Comparison of ENCODE assay signal across 3 cellular contexts in the genomic region with DNA sequence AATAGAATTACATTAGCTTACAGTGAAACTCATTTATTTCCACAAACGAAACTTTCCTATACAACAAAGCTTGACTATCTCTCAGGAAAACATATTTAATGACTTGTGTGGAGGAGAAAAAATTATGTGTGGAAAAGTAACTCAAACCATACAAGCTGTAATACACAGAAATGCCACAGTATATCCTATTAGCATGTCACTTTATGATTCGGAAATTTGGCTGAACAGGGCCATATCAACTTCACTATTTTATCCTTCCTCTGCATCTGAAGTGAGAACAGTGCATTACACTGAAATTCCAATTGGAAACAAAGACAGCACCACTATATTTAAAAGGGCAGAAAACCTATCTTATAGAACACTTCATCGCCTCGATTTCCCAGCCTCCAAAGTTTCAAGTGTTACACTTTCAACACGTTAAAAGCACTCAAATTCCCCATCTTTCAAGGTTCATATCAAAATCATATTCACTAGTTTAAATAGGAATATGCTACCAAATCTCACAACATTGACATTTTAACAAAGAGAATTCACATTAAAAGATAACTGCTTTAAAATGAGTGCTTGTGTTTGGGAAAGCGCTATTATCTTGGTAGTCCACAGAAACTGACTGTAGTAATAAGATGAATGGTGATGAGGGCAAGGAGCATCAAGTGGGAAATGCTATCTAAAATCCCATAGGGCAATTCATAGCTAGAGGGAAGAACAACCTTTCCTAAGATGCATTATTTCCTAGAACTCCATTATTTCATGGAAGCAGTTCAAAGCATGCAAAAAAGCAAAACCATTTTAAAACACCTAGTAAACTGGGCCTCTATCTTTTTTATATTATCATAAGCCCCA.
TF ChIP-seq lines count a peak whose summit lies in the region.

No MANE protein-coding gene starts in this region.

TF ChIP-seq in SK-N-SH, 30 proteins besides CTCF, POLR2A, EP300 and RAD21:
- TF ChIP-seq TAF1 (IDR thresholded peaks at IDR 0.05; ENCODE audit: borderline replicate concordance, low read depth, low read length) (no peak), JUND (IDR thresholded peaks at IDR 0.05) (no peak), EZH2phosphoT487 (IDR thresholded peaks at IDR 0.05; ENCODE audit: borderline replicate concordance, low read depth) (no peak), TCF12 (IDR thresholded peaks at IDR 0.05) (no peak), TEAD4 (IDR thresholded peaks at IDR 0.05; ENCODE audit: borderline replicate concordance, insufficient read depth) (no peak), MEF2A (IDR thresholded peaks at IDR 0.05; ENCODE audit: borderline replicate concordance, low read depth) (no peak), YY1 (IDR thresholded peaks at IDR 0.05; ENCODE audit: low read depth) (no peak), NRF1 (IDR thresholded peaks at IDR 0.05; ENCODE audit: low read depth, low read length) (no peak), CHD2 (IDR thresholded peaks at IDR 0.05; ENCODE audit: low read length, partially characterized antibody) (no peak), FOXJ3 (CRISPR knock-in tag; IDR thresholded peaks at IDR 0.05) (no peak)
- TF ChIP-seq, protein P1, sequence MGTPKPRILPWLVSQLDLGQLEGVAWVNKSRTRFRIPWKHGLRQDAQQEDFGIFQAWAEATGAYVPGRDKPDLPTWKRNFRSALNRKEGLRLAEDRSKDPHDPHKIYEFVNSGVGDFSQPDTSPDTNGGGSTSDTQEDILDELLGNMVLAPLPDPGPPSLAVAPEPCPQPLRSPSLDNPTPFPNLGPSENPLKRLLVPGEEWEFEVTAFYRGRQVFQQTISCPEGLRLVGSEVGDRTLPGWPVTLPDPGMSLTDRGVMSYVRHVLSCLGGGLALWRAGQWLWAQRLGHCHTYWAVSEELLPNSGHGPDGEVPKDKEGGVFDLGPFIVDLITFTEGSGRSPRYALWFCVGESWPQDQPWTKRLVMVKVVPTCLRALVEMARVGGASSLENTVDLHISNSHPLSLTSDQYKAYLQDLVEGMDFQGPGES (IDR thresholded peaks at IDR 0.05; ENCODE audit: low read depth, low read length): no peak
- TF ChIP-seq, protein P2, sequence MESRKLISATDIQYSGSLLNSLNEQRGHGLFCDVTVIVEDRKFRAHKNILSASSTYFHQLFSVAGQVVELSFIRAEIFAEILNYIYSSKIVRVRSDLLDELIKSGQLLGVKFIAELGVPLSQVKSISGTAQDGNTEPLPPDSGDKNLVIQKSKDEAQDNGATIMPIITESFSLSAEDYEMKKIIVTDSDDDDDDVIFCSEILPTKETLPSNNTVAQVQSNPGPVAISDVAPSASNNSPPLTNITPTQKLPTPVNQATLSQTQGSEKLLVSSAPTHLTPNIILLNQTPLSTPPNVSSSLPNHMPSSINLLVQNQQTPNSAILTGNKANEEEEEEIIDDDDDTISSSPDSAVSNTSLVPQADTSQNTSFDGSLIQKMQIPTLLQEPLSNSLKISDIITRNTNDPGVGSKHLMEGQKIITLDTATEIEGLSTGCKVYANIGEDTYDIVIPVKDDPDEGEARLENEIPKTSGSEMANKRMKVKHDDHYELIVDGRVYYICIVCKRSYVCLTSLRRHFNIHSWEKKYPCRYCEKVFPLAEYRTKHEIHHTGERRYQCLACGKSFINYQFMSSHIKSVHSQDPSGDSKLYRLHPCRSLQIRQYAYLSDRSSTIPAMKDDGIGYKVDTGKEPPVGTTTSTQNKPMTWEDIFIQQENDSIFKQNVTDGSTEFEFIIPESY (IDR thresholded peaks at IDR 0.05; ENCODE audit: borderline replicate concordance, low read depth): no peak
- TF ChIP-seq, protein P3, sequence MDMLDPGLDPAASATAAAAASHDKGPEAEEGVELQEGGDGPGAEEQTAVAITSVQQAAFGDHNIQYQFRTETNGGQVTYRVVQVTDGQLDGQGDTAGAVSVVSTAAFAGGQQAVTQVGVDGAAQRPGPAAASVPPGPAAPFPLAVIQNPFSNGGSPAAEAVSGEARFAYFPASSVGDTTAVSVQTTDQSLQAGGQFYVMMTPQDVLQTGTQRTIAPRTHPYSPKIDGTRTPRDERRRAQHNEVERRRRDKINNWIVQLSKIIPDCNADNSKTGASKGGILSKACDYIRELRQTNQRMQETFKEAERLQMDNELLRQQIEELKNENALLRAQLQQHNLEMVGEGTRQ (IDR thresholded peaks at IDR 0.05; ENCODE audit: borderline replicate concordance, low read depth, low read length): no peak
- TF ChIP-seq, protein P4, sequence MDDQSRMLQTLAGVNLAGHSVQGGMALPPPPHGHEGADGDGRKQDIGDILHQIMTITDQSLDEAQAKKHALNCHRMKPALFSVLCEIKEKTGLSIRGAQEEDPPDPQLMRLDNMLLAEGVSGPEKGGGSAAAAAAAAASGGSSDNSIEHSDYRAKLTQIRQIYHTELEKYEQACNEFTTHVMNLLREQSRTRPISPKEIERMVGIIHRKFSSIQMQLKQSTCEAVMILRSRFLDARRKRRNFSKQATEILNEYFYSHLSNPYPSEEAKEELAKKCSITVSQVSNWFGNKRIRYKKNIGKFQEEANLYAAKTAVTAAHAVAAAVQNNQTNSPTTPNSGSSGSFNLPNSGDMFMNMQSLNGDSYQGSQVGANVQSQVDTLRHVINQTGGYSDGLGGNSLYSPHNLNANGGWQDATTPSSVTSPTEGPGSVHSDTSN (IDR thresholded peaks at IDR 0.05): no peak

TF ChIP-seq in SK-N-SH treated with all-trans-retinoic acid at 6 μM for 48 hours, 23 proteins besides CTCF, POLR2A, EP300 and RAD21:
- TF ChIP-seq ZNF70 (CRISPR knock-in tag; IDR thresholded peaks at IDR 0.05) (no peak), GLIS3 (CRISPR knock-in tag; IDR thresholded peaks at IDR 0.05) (no peak), RARB (CRISPR knock-in tag; IDR thresholded peaks at IDR 0.05) (no peak), ARNTL (CRISPR knock-in tag; IDR thresholded peaks at IDR 0.05; ENCODE audit: borderline replicate concordance, low read depth) (no peak), BACH2 (CRISPR knock-in tag; IDR thresholded peaks at IDR 0.05; ENCODE audit: borderline replicate concordance) (no peak), SNAI2 (CRISPR knock-in tag; IDR thresholded peaks at IDR 0.05) (no peak), TCF4 (CRISPR knock-in tag; IDR thresholded peaks at IDR 0.05; ENCODE audit: borderline replicate concordance) (no peak), ESRRG (CRISPR knock-in tag; IDR thresholded peaks at IDR 0.05) (no peak), ZC3H10 (CRISPR knock-in tag; IDR thresholded peaks at IDR 0.05) (no peak), CSDC2 (CRISPR knock-in tag; IDR thresholded peaks at IDR 0.05) (no peak), ZNF565 (CRISPR knock-in tag; conservative IDR thresholded peaks at IDR 0.05; ENCODE audit: low read depth) (no peak), PPARA (CRISPR knock-in tag; IDR thresholded peaks at IDR 0.05; ENCODE audit: borderline replicate concordance) (no peak)
- TF ChIP-seq, protein P5, sequence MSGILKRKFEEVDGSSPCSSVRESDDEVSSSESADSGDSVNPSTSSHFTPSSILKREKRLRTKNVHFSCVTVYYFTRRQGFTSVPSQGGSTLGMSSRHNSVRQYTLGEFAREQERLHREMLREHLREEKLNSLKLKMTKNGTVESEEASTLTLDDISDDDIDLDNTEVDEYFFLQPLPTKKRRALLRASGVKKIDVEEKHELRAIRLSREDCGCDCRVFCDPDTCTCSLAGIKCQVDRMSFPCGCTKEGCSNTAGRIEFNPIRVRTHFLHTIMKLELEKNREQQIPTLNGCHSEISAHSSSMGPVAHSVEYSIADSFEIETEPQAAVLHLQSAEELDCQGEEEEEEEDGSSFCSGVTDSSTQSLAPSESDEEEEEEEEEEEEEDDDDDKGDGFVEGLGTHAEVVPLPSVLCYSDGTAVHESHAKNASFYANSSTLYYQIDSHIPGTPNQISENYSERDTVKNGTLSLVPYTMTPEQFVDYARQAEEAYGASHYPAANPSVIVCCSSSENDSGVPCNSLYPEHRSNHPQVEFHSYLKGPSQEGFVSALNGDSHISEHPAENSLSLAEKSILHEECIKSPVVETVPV (CRISPR knock-in tag; IDR thresholded peaks at IDR 0.05): no peak
- TF ChIP-seq, protein P6, sequence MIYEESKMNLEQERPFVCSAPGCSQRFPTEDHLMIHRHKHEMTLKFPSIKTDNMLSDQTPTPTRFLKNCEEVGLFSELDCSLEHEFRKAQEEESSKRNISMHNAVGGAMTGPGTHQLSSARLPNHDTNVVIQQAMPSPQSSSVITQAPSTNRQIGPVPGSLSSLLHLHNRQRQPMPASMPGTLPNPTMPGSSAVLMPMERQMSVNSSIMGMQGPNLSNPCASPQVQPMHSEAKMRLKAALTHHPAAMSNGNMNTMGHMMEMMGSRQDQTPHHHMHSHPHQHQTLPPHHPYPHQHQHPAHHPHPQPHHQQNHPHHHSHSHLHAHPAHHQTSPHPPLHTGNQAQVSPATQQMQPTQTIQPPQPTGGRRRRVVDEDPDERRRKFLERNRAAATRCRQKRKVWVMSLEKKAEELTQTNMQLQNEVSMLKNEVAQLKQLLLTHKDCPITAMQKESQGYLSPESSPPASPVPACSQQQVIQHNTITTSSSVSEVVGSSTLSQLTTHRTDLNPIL (CRISPR knock-in tag; IDR thresholded peaks at IDR 0.05; ENCODE audit: low read depth): no peak

TF ChIP-seq in H1, 55 proteins besides CTCF, POLR2A, EP300 and RAD21:
- TF ChIP-seq SAP30 (IDR thresholded peaks at IDR 0.05; ENCODE audit: insufficient read depth, insufficient replicate concordance, low read length) (peak; percentile 1), SIN3A (conservative IDR thresholded peaks at IDR 0.05 in 1 of 2, IDR thresholded peaks at IDR 0.05 in 1 of 2; ENCODE audit: low read depth in 1 of 2, low read length in 2 of 2) (no peak)
